1 cellular context compared by ENCODE assay signal in the genomic region with DNA sequence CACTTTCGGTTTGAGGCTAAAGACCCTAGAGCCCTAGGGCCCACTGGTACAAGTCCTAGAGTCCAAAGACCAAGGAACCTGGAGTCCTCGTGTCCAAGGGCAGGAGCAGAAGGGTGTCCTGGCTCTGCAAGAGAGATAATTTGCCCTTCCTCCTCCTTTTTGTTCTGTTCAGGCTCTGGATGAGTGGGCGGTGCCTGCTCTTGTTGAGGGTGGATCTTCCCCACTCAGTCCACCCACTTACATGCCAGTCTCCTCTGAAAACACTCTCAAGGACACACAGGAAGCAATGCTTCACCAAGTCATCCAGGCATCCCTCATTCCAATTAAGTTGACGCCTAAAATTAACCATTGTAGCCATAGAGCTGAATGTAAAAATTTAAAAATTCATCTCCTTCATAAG.
TF ChIP-seq lines count a peak whose summit lies in the region.

No MANE protein-coding gene starts in this region.

TF ChIP-seq in H1, 55 proteins besides CTCF, POLR2A, EP300 and RAD21 (continued from another document):
- TF ChIP-seq RNF2 (IDR thresholded peaks at IDR 0.05; ENCODE audit: borderline replicate concordance, low read depth, low read length, missing control alignments, poor library complexity, severe bottlenecking) (no peak), RFX5 (IDR thresholded peaks at IDR 0.05; ENCODE audit: borderline replicate concordance, low read depth, low read length) (no peak), BACH1 (IDR thresholded peaks at IDR 0.05; ENCODE audit: low read length) (no peak), SIX5 (IDR thresholded peaks at IDR 0.05; ENCODE audit: low read depth, low read length) (no peak), KDM4A (IDR thresholded peaks at IDR 0.05; ENCODE audit: low read depth, low read length, severe bottlenecking) (no peak), CEBPB (IDR thresholded peaks at IDR 0.05; ENCODE audit: low read depth, low read length) (no peak), FOSL1 (IDR thresholded peaks at IDR 0.05; ENCODE audit: insufficient read depth, low read depth, low read length) (no peak), POLR2AphosphoS5 (IDR thresholded peaks at IDR 0.05; ENCODE audit: low read depth, low read length) (no peak), BCL11A (IDR thresholded peaks at IDR 0.05; ENCODE audit: low read depth in 2 of 2, low read length in 2 of 2) (no peak), PHF8 (conservative IDR thresholded peaks at IDR 0.05; ENCODE audit: low read depth, low read length) (no peak), RBBP5 (IDR thresholded peaks at IDR 0.05; ENCODE audit: borderline replicate concordance, low read depth, low read length) (no peak), SP4 (IDR thresholded peaks at IDR 0.05; ENCODE audit: low read length) (no peak), SRF (IDR thresholded peaks at IDR 0.05; ENCODE audit: low read depth, low read length) (no peak), CHD2 (IDR thresholded peaks at IDR 0.05; ENCODE audit: low read length) (no peak)
- TF ChIP-seq, protein P1, sequence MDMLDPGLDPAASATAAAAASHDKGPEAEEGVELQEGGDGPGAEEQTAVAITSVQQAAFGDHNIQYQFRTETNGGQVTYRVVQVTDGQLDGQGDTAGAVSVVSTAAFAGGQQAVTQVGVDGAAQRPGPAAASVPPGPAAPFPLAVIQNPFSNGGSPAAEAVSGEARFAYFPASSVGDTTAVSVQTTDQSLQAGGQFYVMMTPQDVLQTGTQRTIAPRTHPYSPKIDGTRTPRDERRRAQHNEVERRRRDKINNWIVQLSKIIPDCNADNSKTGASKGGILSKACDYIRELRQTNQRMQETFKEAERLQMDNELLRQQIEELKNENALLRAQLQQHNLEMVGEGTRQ (IDR thresholded peaks at IDR 0.05; ENCODE audit: low read length) = no peak
